10 cellular contexts compared by ENCODE assay signal in the genomic region with DNA sequence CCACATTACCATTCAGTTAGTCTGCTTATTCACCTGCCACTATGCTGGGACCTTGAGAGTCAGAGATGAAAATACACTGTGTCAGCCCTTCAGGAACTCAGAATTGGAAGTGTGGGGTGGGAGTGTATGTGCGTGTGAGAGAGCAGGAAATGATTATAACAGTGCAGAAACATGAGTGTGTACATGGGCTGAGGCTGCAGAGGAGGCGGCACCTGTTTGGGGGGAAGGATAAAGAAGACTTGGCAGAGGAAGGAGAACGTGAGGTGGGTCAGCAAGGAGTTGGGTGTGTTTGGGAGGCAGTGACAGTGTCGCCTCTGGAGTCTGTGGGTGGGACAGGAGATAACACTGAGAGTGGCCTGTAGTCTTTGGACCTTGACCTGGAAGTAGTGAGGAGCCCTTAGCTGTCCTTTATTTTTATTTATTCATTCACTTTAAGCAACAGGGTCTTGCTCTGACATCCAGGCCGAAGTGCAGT. TPM values are rescaled to one million over a fixed set of nuclear protein-coding genes. Genes with fewer than 3 reads are reported as not detected.
DNase-seq lines count a peak whose midpoint lies in the region; ATAC-seq and TF ChIP-seq lines count a peak whose summit lies in the region.
"Had no signal": no experiment of that assay in that cellular context is flagged by ENCODE, and none has a peak within 500 bp of the region (broad histone marks: within the 10 kb centered on the region; RNA-seq: fewer than 3 reads in every experiment).

No MANE protein-coding gene starts in this region.

- H3K4me3 Mint-ChIP-seq in CD8-positive, alpha-beta T cell = peak overlapping the region; percentile 52
- H3K4me3 Mint-ChIP-seq in activated naive CD8-positive, alpha-beta T cell treated with anti-CD3 and anti-CD28 coated beads, Interleukin-2, amount 10 ng/mL, durations not matched to agents 7 days and 5 days = peak overlapping the region; percentile 97
- H3K4me3 Mint-ChIP-seq in natural killer cell (no peak overlapping the region), HFFc6 (no peak overlapping the region)

- H4K20me1 ChIP-seq in Loucy (ENCODE audit: insufficient read depth, low read length, poor library complexity, severe bottlenecking) = peaks cover 63% of the 10 kb centered on the region

- no peak for TF ChIP-seq CTCF in CD8-positive, alpha-beta T cell (IDR thresholded peaks at IDR 0.05)
- no peak for TF ChIP-seq CTCF in Loucy (conservative IDR thresholded peaks at IDR 0.05; ENCODE audit: low read length)
- no peak for TF ChIP-seq CTCF in natural killer cell (IDR thresholded peaks at IDR 0.05)
- TF ChIP-seq CTCF in HFFc6 (IDR thresholded peaks at IDR 0.05) = no peak

- no peak overlapping the region for H2AFZ ChIP-seq in Loucy (ENCODE audit: low read length)

- H3K4me1 ChIP-seq in CD8-positive, alpha-beta T cell (ENCODE audit: insufficient read depth, low read length) = peaks cover 40% of the 10 kb centered on the region
- peaks cover 50% of the 10 kb centered on the region for H3K4me1 ChIP-seq in Loucy (ENCODE audit: insufficient read depth, low read length, poor library complexity, severe bottlenecking)

- H3K79me2 ChIP-seq in Loucy (ENCODE audit: insufficient read depth, low read length) = peaks cover 79% of the 10 kb centered on the region

- no peaks in the 10 kb centered on the region for H3K9me3 ChIP-seq in CD8-positive, alpha-beta T cell (ENCODE audit: low read length)
- H3K9me3 ChIP-seq in Loucy (ENCODE audit: insufficient read depth, low read depth, low read length) = no peaks in the 10 kb centered on the region

- CTCF ChIA-PET in CD8-positive, alpha-beta T cell (lab: Charles Lee) = interaction anchor here (1.3 to 3.0 kb wide), 2 partner anchors 47 to 101 kb away, joined by 3 to 10 read pairs; no protein-coding TSS in a partner anchor

- H3K4me3 ChIP-seq in CD8-positive, alpha-beta T cell (ENCODE audit: low read depth, low read length) = no peak overlapping the region
- H3K4me3 ChIP-seq in Loucy (ENCODE audit: low read length, poor library complexity, severe bottlenecking) = peak overlapping the region; percentile 83

- peaks cover 77% of the 10 kb centered on the region for H3K4me1 Mint-ChIP-seq in CD8-positive, alpha-beta T cell (ENCODE audit: low read depth)
- H3K4me1 Mint-ChIP-seq in activated naive CD8-positive, alpha-beta T cell treated with anti-CD3 and anti-CD28 coated beads, Interleukin-2, amount 10 ng/mL, durations not matched to agents 7 days and 5 days = peaks cover 36% of the 10 kb centered on the region
- H3K4me1 Mint-ChIP-seq in natural killer cell (peaks cover 57 to 69% of the 10 kb centered on the region in 2 donors), HFFc6 (ENCODE audit: low read depth) (peaks cover 51% of the 10 kb centered on the region)

- peak overlapping the region; percentile 92 for H3K4me2 ChIP-seq in Loucy (ENCODE audit: low read depth, low read length, poor library complexity, severe bottlenecking)

- H3K27me3 Mint-ChIP-seq in CD8-positive, alpha-beta T cell (ENCODE audit: low read depth) = no peaks in the 10 kb centered on the region
- H3K27me3 Mint-ChIP-seq in activated naive CD8-positive, alpha-beta T cell treated with anti-CD3 and anti-CD28 coated beads, Interleukin-2, amount 10 ng/mL, durations not matched to agents 7 days and 5 days = no peaks in the 10 kb centered on the region
- H3K27me3 Mint-ChIP-seq in natural killer cell (ENCODE audit: low read depth in 2 of 2) (no peaks in the 10 kb centered on the region), HFFc6 (ENCODE audit: insufficient read depth) (no peaks in the 10 kb centered on the region; the same call in 1 of the 2 replicates)

- peak overlapping the region; percentile 20 for H3K9ac ChIP-seq in Loucy (ENCODE audit: low read depth, low read length, poor library complexity, severe bottlenecking)

- H3K27ac ChIP-seq in CD8-positive, alpha-beta T cell (ENCODE audit: low read depth, low read length) = no peak overlapping the region

- no peaks in the 10 kb centered on the region for H3K27me3 ChIP-seq in CD8-positive, alpha-beta T cell (ENCODE audit: insufficient read depth, low read length)
- H3K27me3 ChIP-seq in Loucy (ENCODE audit: insufficient read depth, low read length, poor library complexity, severe bottlenecking) = no peaks in the 10 kb centered on the region

- peaks cover 33% of the 10 kb centered on the region for H3K36me3 Mint-ChIP-seq in CD8-positive, alpha-beta T cell
- H3K36me3 Mint-ChIP-seq in activated naive CD8-positive, alpha-beta T cell treated with anti-CD3 and anti-CD28 coated beads, Interleukin-2, amount 10 ng/mL, durations not matched to agents 7 days and 5 days = peaks cover 26% of the 10 kb centered on the region
- H3K36me3 Mint-ChIP-seq in natural killer cell (no peaks in the 10 kb centered on the region), HFFc6 (ENCODE audit: low read depth) (peaks cover 13% of the 10 kb centered on the region; the same call in 1 of the 2 replicates)

- no peaks in the 10 kb centered on the region for H3K9me3 Mint-ChIP-seq in CD8-positive, alpha-beta T cell
- H3K9me3 Mint-ChIP-seq in activated naive CD8-positive, alpha-beta T cell treated with anti-CD3 and anti-CD28 coated beads, Interleukin-2, amount 10 ng/mL, durations not matched to agents 7 days and 5 days = no peaks in the 10 kb centered on the region
- H3K9me3 Mint-ChIP-seq in natural killer cell (no peaks in the 10 kb centered on the region), HFFc6 (no peaks in the 10 kb centered on the region)

- ATAC-seq in CD8-positive, alpha-beta T cell = no peak
- ATAC-seq in activated naive CD8-positive, alpha-beta T cell treated with anti-CD3 and anti-CD28 coated beads, Interleukin-2, amount 10 ng/mL, durations not matched to agents 7 days and 5 days (ENCODE audit: low read depth) = no peak
- no peak for ATAC-seq in natural killer cell
- no peak for ATAC-seq in GM21619 (IDR thresholded peaks at IDR 0.05; ENCODE audit: unreplicated experiment)
- no peak for ATAC-seq in HG03565 (IDR thresholded peaks at IDR 0.05; ENCODE audit: unreplicated experiment)
- ATAC-seq in HG03196 (IDR thresholded peaks at IDR 0.05; ENCODE audit: unreplicated experiment) = no peak

- intact Hi-C loops in CD8-positive, alpha-beta T cell (cut with DNase I, micrococcal nuclease) = loop anchor here (5.0 kb wide), 3 partner anchors 257 to 1932 kb away; partner anchors contain the start of genes PLAGL2 (in 1 of the 2) and POFUT1 (in 1 of the 2)
- intact Hi-C loops in natural killer cell (cut with micrococcal nuclease) = loop anchor here (5.0 kb wide), 1 partner anchor 178 kb away; the partner anchor contains the start of gene RALY

- H3K36me3 ChIP-seq in CD8-positive, alpha-beta T cell (ENCODE audit: insufficient read depth, low read length) = no peaks in the 10 kb centered on the region
- H3K36me3 ChIP-seq in Loucy (ENCODE audit: insufficient read depth, low read length) = no peaks in the 10 kb centered on the region

- no peak for DNase-seq in CD8-positive, alpha-beta T cell
- DNase-seq in activated naive CD8-positive, alpha-beta T cell treated with anti-CD3 and anti-CD28 coated beads, Interleukin-2, amount 10 ng/mL, durations not matched to agents 7 days and 5 days = no peak
- no peak for DNase-seq in natural killer cell
- DNase-seq in HFFc6 = no peak
- DNase-seq: caudate nucleus, NCI-H1930 had no signal

- no peaks in the 10 kb centered on the region for H3K9me2 ChIP-seq in Loucy (replicated peaks; ENCODE audit: low read depth, low read length)

- H3K27ac Mint-ChIP-seq in CD8-positive, alpha-beta T cell = peak overlapping the region; percentile 74
- H3K27ac Mint-ChIP-seq in activated naive CD8-positive, alpha-beta T cell treated with anti-CD3 and anti-CD28 coated beads, Interleukin-2, amount 10 ng/mL, durations not matched to agents 7 days and 5 days = peak overlapping the region; percentile 77
- H3K27ac Mint-ChIP-seq in natural killer cell = peak overlapping the region; percentile 1 to 98
- H3K27ac Mint-ChIP-seq in HFFc6 = no peak overlapping the region

- H3F3A ChIP-seq in Loucy (ENCODE audit: low read depth) = no peaks in the 10 kb centered on the region

- POLR2A ChIA-PET in CD8-positive, alpha-beta T cell (lab: Charles Lee) = interaction anchor here (1.4 kb wide), 1 partner anchor 13 kb away, joined by 4 read pairs; no protein-coding TSS in a partner anchor
- POLR2A ChIA-PET in activated naive CD8-positive, alpha-beta T cell treated with anti-CD3 and anti-CD28 coated beads, Interleukin-2, amount 10 ng/mL, durations not matched to agents 7 days and 5 days (lab: Charles Lee) = interaction anchor here (1.0 to 1.7 kb wide), 3 partner anchors 21 to 298 kb away, joined by 3 to 4 read pairs (median 4); partner anchors contain the start of gene EIF2S2

RNA-seq across cellular contexts. Expression of gene CHMP4B, which starts 3.1 kb away (rescaled TPM):
- total RNA-seq in CD8-positive, alpha-beta T cell = 10 to 100 TPM; 55.5 to 56.1 TPM
- 10 to 100 TPM; 75.7 to 82.8 TPM for total RNA-seq in activated naive CD8-positive, alpha-beta T cell treated with anti-CD3 and anti-CD28 coated beads, Interleukin-2, amount 10 ng/mL, durations not matched to agents 7 days and 5 days
- 10 to 100 TPM; 63.7 to 74.0 (median 70.0) TPM for total RNA-seq in natural killer cell
- total RNA-seq in HFFc6 (2021; fragmentation: NEBNext Ultra II Directional; extraction: Animal tissue kit (Norgen Biotek cat#: 25700)) = 10 to 100 TPM; 81.2 to 94.2 (median 86.1) TPM

Comparison
In these comparisons a context has a peak if more than half of its experiments do, and no peak if none do; other contexts are left out.
1. H3K4me3 Mint-ChIP-seq: peak in CD8-positive, alpha-beta T cell (single experiment) and activated naive CD8-positive, alpha-beta T cell treated with anti-CD3 and anti-CD28 coated beads, Interleukin-2, amount 10 ng/mL, durations not matched to agents 7 days and 5 days (single experiment); none in natural killer cell (single experiment) and HFFc6 (single experiment).